8 cellular contexts compared by ENCODE assay signal in the genomic region with DNA sequence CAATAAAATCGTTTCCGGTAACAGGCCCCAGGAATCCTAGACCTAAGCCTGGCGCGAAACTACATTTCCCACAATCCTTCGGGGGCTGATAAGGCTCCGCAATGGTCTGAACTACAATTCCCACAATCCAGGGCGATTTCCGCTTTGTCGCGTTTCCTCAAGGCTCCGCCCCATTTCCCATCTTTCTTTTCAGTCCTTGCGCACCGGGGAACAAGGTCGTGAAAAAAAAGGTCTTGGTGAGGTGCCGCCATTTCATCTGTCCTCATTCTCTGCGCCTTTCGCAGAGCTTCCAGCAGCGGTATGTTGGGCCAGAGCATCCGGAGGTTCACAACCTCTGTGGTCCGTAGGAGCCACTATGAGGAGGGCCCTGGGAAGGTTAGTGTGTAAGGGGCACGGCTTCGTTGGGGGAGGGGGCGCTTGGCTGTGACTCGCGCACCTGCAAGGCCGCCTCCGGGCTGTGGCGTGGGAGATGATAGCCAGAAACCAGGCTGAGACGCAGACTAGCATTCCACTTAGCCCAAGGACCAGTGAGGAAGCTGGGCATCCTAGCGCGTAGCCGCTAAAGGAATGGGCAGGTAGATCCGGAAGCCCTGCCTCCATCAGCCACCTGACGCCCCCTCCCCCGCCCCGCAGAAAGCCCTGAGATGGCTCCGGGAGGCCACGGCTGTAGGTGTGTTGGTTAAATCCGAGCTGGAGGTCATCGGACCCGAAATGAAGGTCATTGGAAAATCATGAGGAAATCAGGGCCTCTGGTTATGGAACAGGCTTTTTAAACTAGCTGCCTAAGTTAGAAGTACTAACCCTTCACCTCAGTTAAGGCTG. TPM values are rescaled to one million over a fixed set of nuclear protein-coding genes. Genes with fewer than 3 reads are reported as not detected.
DNase-seq lines count a peak whose midpoint lies in the region; ATAC-seq and TF ChIP-seq lines count a peak whose summit lies in the region.

A gene with protein sequence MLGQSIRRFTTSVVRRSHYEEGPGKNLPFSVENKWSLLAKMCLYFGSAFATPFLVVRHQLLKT (plus strand): TSS at position 186 of the 822 bp plus-strand sequence. CDS start 115 bp downstream, at position 301.

- no peak for TF ChIP-seq CTCF in lower lobe of right lung (IDR thresholded peaks at IDR 0.05)

- peak within 1 kb of the TSS; percentile 91 for H3K4me3 ChIP-seq in CD8-positive, alpha-beta memory T cell (ENCODE audit: low read length)
- H3K4me3 ChIP-seq in lower lobe of right lung: peak within 1 kb of the TSS; percentile 96

- POLR2A ChIA-PET in CD8-positive, alpha-beta memory T cell (lab: Charles Lee): interaction anchor here (1.3 kb wide), 1 partner anchor 9 kb away, joined by 5 read pairs; no protein-coding TSS in a partner anchor

- H3K9me3 Mint-ChIP-seq in CD8-positive, alpha-beta memory T cell: peaks cover 0 to 4% (median 0%) of the 10 kb centered on the region in 5 donors

- peaks cover 11% of the 10 kb centered on the region for H3K4me1 ChIP-seq in CD8-positive, alpha-beta memory T cell (ENCODE audit: insufficient read depth, low read length)
- H3K4me1 ChIP-seq in lower lobe of right lung: peaks cover 15% of the 10 kb centered on the region

- ATAC-seq in GM19468 (IDR thresholded peaks at IDR 0.05; ENCODE audit: extremely low read depth, unreplicated experiment): peak; percentile 100
- peak; percentile 98 to 99 for ATAC-seq in lower lobe of right lung

- H3K36me3 Mint-ChIP-seq in CD8-positive, alpha-beta memory T cell: peaks cover 19 to 50% (median 19%) of the 10 kb centered on the region in 3 donors

- H3K27ac ChIP-seq in CD8-positive, alpha-beta memory T cell (ENCODE audit: low read depth, low read length): peak within 1 kb of the TSS; percentile 94
- peak within 1 kb of the TSS; percentile 85 for H3K27ac ChIP-seq in lower lobe of right lung

- no peaks in the 10 kb centered on the region for H3K27me3 ChIP-seq in CD8-positive, alpha-beta memory T cell (ENCODE audit: insufficient read depth, low read length, poor library complexity, severe bottlenecking)
- no peaks in the 10 kb centered on the region for H3K27me3 ChIP-seq in lower lobe of right lung (ENCODE audit: low read depth)

- peaks cover 14% of the 10 kb centered on the region for H3K36me3 ChIP-seq in CD8-positive, alpha-beta memory T cell (ENCODE audit: insufficient read depth, low read length)
- H3K36me3 ChIP-seq in lower lobe of right lung: peaks cover 38% of the 10 kb centered on the region

- H3K4me1 Mint-ChIP-seq in CD8-positive, alpha-beta memory T cell: peaks cover 31 to 33% (median 33%) of the 10 kb centered on the region in 3 donors

- H3K4me3 Mint-ChIP-seq in CD8-positive, alpha-beta memory T cell: peak within 1 kb of the TSS; percentile 98 to 100 (median 100)

- intact Hi-C loops in lower lobe of right lung (cut with DNase I): no loop called here

- H3K9me3 ChIP-seq in CD8-positive, alpha-beta memory T cell (ENCODE audit: low read length): no peaks in the 10 kb centered on the region
- H3K9me3 ChIP-seq in lower lobe of right lung: no peaks in the 10 kb centered on the region

- H3K27ac Mint-ChIP-seq in CD8-positive, alpha-beta memory T cell: peak within 1 kb of the TSS; percentile 95 to 100 (median 100)

- CTCF ChIA-PET in CD8-positive, alpha-beta memory T cell (lab: Charles Lee): no interaction called here

- H3K27me3 Mint-ChIP-seq in CD8-positive, alpha-beta memory T cell: peaks cover 12 to 15% of the 10 kb centered on the region in 2 donors

- DNase-seq in CD8-positive, alpha-beta memory T cell: peak; percentile 81 to 95 (median 94)
- DNase-seq in HS-5 (ENCODE audit: low read depth): peak; percentile 93
- DNase-seq in NK-92 treated with Interleukin-12 subunit alpha and Interleukin-12 subunit beta, amount 100 ng/mL, for 24 hours (lab: John Stamatoyannopoulos, UW): peak; percentile 86
- DNase-seq in activated CD8-positive, alpha-beta memory T cell treated with anti-CD3 and anti-CD28 coated beads for 24 hours: peak; percentile 93
- DNase-seq in effector CD4-positive, alpha-beta T cell: peak; percentile 92
- DNase-seq in lower lobe of right lung: peak; percentile 90
- peak; percentile 80 to 93 (median 81) for DNase-seq in stimulated activated CD4-positive, alpha-beta T cell treated with anti-CD3 and anti-CD28 coated beads, TNF-alpha, amount 100 ng/mL, for 24 hours (ENCODE audit: low read depth in 3 of 3)

RNA-seq across cellular contexts. Expression of the gene that starts here (rescaled TPM):
- total RNA-seq in CD8-positive, alpha-beta memory T cell: 100 to 1,000 TPM; 616 to 647 TPM
- polyA plus RNA-seq in CD8-positive, alpha-beta memory T cell: 727 TPM
- total RNA-seq in lower lobe of right lung: 368 TPM

Comparison
In these comparisons a context has a peak if more than half of its experiments do, and no peak if none do; other contexts are left out.
1. Peak in every context shown above with its lines: DNase-seq, ATAC-seq, H3K4me3 ChIP-seq and H3K27ac ChIP-seq.